In the genomic region with DNA sequence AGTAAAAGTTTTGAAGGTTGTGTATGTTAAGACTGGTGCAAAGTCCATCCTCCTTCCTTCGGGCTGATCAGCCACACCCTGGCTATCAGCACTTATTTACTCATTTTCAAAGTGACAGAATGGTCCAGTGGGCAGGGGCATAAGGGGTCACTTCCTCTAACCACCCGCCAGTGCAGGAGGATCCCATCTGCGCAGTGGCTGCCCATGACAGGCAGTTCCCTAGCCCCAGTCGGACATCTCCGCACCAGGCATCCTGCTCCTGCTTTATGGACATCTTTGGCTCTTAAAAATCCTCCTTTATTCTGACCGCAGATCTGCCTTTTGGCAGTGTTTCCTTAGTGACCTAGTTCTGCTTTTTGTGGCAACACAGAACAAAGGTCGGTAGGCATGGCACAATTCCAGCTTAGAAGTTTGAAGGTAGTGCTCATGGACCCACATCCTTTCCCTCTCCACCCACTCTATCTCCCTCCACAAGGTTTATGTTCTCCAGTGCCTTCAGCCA, we compare ENCODE assay signal across 1 cellular context.
TF ChIP-seq lines count a peak whose summit lies in the region.

No MANE protein-coding gene starts in this region.

TF ChIP-seq in GM12878, 131 proteins besides CTCF, POLR2A, EP300 and RAD21 (continued from another document):
- TF ChIP-seq ZBED1 (IDR thresholded peaks at IDR 0.05; ENCODE audit: borderline replicate concordance) (no peak), PAX5 (IDR thresholded peaks at IDR 0.05; ENCODE audit: borderline replicate concordance, low read depth, low read length) (0 out of 2 replicates have a peak, but pooled peaks have one; percentile 7), CREM (IDR thresholded peaks at IDR 0.05; ENCODE audit: low read depth) (no peak), GATAD2B (conservative IDR thresholded peaks at IDR 0.05; ENCODE audit: low read depth) (peak; percentile 88), MTA2 (IDR thresholded peaks at IDR 0.05; ENCODE audit: low read depth) (peak; percentile 80), IKZF1 (conservative IDR thresholded peaks at IDR 0.05) (peak; percentile 90)
- TF ChIP-seq, protein P1, sequence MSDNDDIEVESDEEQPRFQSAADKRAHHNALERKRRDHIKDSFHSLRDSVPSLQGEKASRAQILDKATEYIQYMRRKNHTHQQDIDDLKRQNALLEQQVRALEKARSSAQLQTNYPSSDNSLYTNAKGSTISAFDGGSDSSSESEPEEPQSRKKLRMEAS (IDR thresholded peaks at IDR 0.05; ENCODE audit: low read depth, low read length), result no peak
